In genomic region chr12:95653761-95654546, GRCh38 we compare ENCODE assay signal across 10 cellular contexts.
A peak's percentile ranks its signal among the peaks of the same experiment; 100 is the strongest.
DNase-seq lines count a peak whose midpoint lies in the region; ATAC-seq, FAIRE-seq and TF ChIP-seq lines count a peak whose summit lies in the region.
"Had no signal": no experiment of that assay in that cellular context is flagged by ENCODE, and none has a peak within 500 bp of the region (broad histone marks: within the 10 kb centered on the region; RNA-seq: fewer than 3 reads in every experiment).

No MANE protein-coding gene starts in this region.

- DNase-seq in stimulated activated naive CD8-positive, alpha-beta T cell treated with anti-CD3 and anti-CD28 coated beads, Interleukin-15, Interleukin-2, amounts not matched to agents 100 U/mL and 50 U/mL, for 24 hours: no peak
- DNase-seq in astrocyte (ENCODE audit: low read depth) (peak; percentile 34), iris pigment epithelial cell (ENCODE audit: low read depth) (peak; percentile 81), aorta (no peak), islet precursor cell (no peak), NCI-H524 treated with DMSO at 0.1 percent for 48 hours (lab: John Stamatoyannopoulos, UW) (no peak)
- DNase-seq: NCI-H1694 treated with DMSO at 0.1 percent for 48 hours; stimulated activated CD4-positive, alpha-beta T cell treated with anti-CD3 and anti-CD28 coated beads, Interleukin-4, amount 100 ng/mL, for 4 hours had no signal

- no peaks in the 10 kb centered on the region for H3K9me3 ChIP-seq in astrocyte (ENCODE audit: insufficient read depth, low read depth, low read length)
- no peaks in the 10 kb centered on the region for H3K9me3 ChIP-seq in aorta (ENCODE audit: control insufficient read depth, low read length)

- FAIRE-seq in astrocyte (lab: Jason Lieb, UNC): no peak

- H3K27me3 Mint-ChIP-seq in stimulated activated naive CD8-positive, alpha-beta T cell treated with anti-CD3 and anti-CD28 coated beads, Interleukin-15, Interleukin-2, amounts not matched to agents 100 ng/mL and 50 ng/mL, for 24 hours: peaks cover 1% of the 10 kb centered on the region
- no peaks in the 10 kb centered on the region for H3K27me3 Mint-ChIP-seq in astrocyte (ENCODE audit: low read depth, unreplicated experiment)

- H2AFZ ChIP-seq in astrocyte (ENCODE audit: low read depth, low read length): no peak overlapping the region

- H3K27ac ChIP-seq in astrocyte (ENCODE audit: low read depth, low read length) (peak overlapping the region; percentile 32), aorta (ENCODE audit: low read depth in 1 of 2, low read length in 2 of 2) (peak overlapping the region in 1 of 2 donors; percentile 37)

- no peak overlapping the region for H3K4me3 Mint-ChIP-seq in stimulated activated naive CD8-positive, alpha-beta T cell treated with anti-CD3 and anti-CD28 coated beads, Interleukin-15, Interleukin-2, amounts not matched to agents 100 ng/mL and 50 ng/mL, for 24 hours
- H3K4me3 Mint-ChIP-seq in astrocyte (ENCODE audit: unreplicated experiment): no peak overlapping the region

- H3K27me3 ChIP-seq in astrocyte (ENCODE audit: insufficient read depth, low read length) (no peaks in the 10 kb centered on the region), aorta (ENCODE audit: control insufficient read depth in 1 of 2, insufficient read depth in 2 of 2, low read length in 1 of 2) (no peaks in the 10 kb centered on the region)

- H3K79me2 ChIP-seq in astrocyte (ENCODE audit: insufficient read depth, low read length): no peaks in the 10 kb centered on the region

- no peaks in the 10 kb centered on the region for H3K9me3 Mint-ChIP-seq in stimulated activated naive CD8-positive, alpha-beta T cell treated with anti-CD3 and anti-CD28 coated beads, Interleukin-15, Interleukin-2, amounts not matched to agents 100 ng/mL and 50 ng/mL, for 24 hours
- peaks cover 3% of the 10 kb centered on the region for H3K9me3 Mint-ChIP-seq in astrocyte (ENCODE audit: unreplicated experiment)

- H3K9ac ChIP-seq in astrocyte (ENCODE audit: low read length): no peak overlapping the region

- no peaks in the 10 kb centered on the region for H4K20me1 ChIP-seq in astrocyte (ENCODE audit: insufficient read depth, low read length)

- TF ChIP-seq CTCF in astrocyte (IDR thresholded peaks at IDR 0.05; ENCODE audit: insufficient read depth, low read depth, low read length): no peak

- H3K4me3 ChIP-seq in astrocyte (ENCODE audit: insufficient read depth, low read depth, low read length) (no peak overlapping the region), aorta (ENCODE audit: low read length in 2 of 2) (no peak overlapping the region)

- H3K36me3 Mint-ChIP-seq in stimulated activated naive CD8-positive, alpha-beta T cell treated with anti-CD3 and anti-CD28 coated beads, Interleukin-15, Interleukin-2, amounts not matched to agents 100 ng/mL and 50 ng/mL, for 24 hours (ENCODE audit: low read depth): no peaks in the 10 kb centered on the region
- H3K36me3 Mint-ChIP-seq in astrocyte (ENCODE audit: low read depth, unreplicated experiment): peaks cover 4% of the 10 kb centered on the region

- no peaks in the 10 kb centered on the region for H3K36me3 ChIP-seq in astrocyte (ENCODE audit: insufficient read depth, low read length)
- peaks cover 0 to 3% of the 10 kb centered on the region in 2 donors for H3K36me3 ChIP-seq in aorta (ENCODE audit: control insufficient read depth in 1 of 2, insufficient read depth in 2 of 2, low read length in 1 of 2)

- H3K27ac Mint-ChIP-seq in stimulated activated naive CD8-positive, alpha-beta T cell treated with anti-CD3 and anti-CD28 coated beads, Interleukin-15, Interleukin-2, amounts not matched to agents 100 ng/mL and 50 ng/mL, for 24 hours: peak overlapping the region; percentile 52
- peak overlapping the region; percentile 78 for H3K27ac Mint-ChIP-seq in astrocyte (ENCODE audit: unreplicated experiment)

- no peak overlapping the region for H3K4me2 ChIP-seq in astrocyte (ENCODE audit: low read length)

- intact Hi-C loops in aorta (cut with DNase I): no loop called here

- H3K4me1 Mint-ChIP-seq in stimulated activated naive CD8-positive, alpha-beta T cell treated with anti-CD3 and anti-CD28 coated beads, Interleukin-15, Interleukin-2, amounts not matched to agents 100 ng/mL and 50 ng/mL, for 24 hours (ENCODE audit: low read depth): peaks cover 3% of the 10 kb centered on the region
- H3K4me1 Mint-ChIP-seq in astrocyte (ENCODE audit: low read depth, unreplicated experiment): peaks cover 5% of the 10 kb centered on the region

- ATAC-seq in stimulated activated naive CD8-positive, alpha-beta T cell treated with anti-CD3 and anti-CD28 coated beads, Interleukin-15, Interleukin-2, amounts not matched to agents 100 U/mL and 50 U/mL, for 24 hours: no peak
- ATAC-seq in aorta (ENCODE audit: low FRiP score): peak; percentile 81
- ATAC-seq in GM19467 (IDR thresholded peaks at IDR 0.05; ENCODE audit: unreplicated experiment): no peak

- H3K4me1 ChIP-seq in astrocyte (ENCODE audit: insufficient read depth, low read length): no peaks in the 10 kb centered on the region
- H3K4me1 ChIP-seq in aorta (ENCODE audit: control insufficient read depth in 1 of 2, insufficient read depth in 2 of 2, low read length in 2 of 2): no peaks in the 10 kb centered on the region

- whole genome bisulfite sequencing in aorta, 2 donors: 32 to 44% methylated on average over 9 of the region's 9 CpGs

Comparison
In these comparisons a context has a peak if more than half of its experiments do, and no peak if none do; other contexts are left out.
1. DNase-seq: peak in astrocyte (single experiment) and iris pigment epithelial cell (single experiment); none in stimulated activated naive CD8-positive, alpha-beta T cell treated with anti-CD3 and anti-CD28 coated beads, Interleukin-15, Interleukin-2, amounts not matched to agents 100 U/mL and 50 U/mL, for 24 hours (single experiment), aorta (0 of 2), islet precursor cell (single experiment) and NCI-H524 treated with DMSO at 0.1 percent for 48 hours (single experiment).